In genomic region chr12:47166365-47166764, GRCh38 we compare ENCODE assay signal across 17 cellular contexts.
"Had no signal": no experiment of that assay in that cellular context is flagged by ENCODE, and none has a peak within 500 bp of the region (broad histone marks: within the 10 kb centered on the region; RNA-seq: fewer than 3 reads in every experiment).

No MANE protein-coding gene starts in this region.

- H3K27ac Mint-ChIP-seq: neural progenitor cell; stimulated activated naive CD8-positive, alpha-beta T cell treated with anti-CD3 and anti-CD28 coated beads, Interleukin-15, Interleukin-2, amounts not matched to agents 100 ng/mL and 50 ng/mL, for 24 hours had no signal

- H3K9ac ChIP-seq: neural progenitor cell, parathyroid adenoma had no signal

- H3K27ac ChIP-seq: neural progenitor cell, parathyroid adenoma, psoas muscle, sigmoid colon, spleen, thoracic aorta, tibial nerve, upper lobe of left lung had no signal

- H3K9me3 Mint-ChIP-seq: effector memory CD8-positive, alpha-beta T cell had no signal

- H3K36me3 ChIP-seq: neural progenitor cell, sigmoid colon, thoracic aorta, tibial nerve, upper lobe of left lung had no signal

- DNase-seq: cerebellar nuclear complex; cortex of kidney; effector memory CD8-positive, alpha-beta T cell; kidney; natural killer cell; psoas muscle; sigmoid colon; spleen; stimulated activated CD4-positive, alpha-beta T cell treated with anti-CD3 and anti-CD28 coated beads, Interleukin-4, amount 100 ng/mL, for 4 hours; stimulated activated naive B cell treated with anti-CD40 and anti-IgM and Interleukin-4, amounts not matched to agents 10 μg/mL and 1 μg/mL and 100 μg/mL, for 72 hours; upper lobe of left lung had no signal

- H3K4me2 ChIP-seq: neural progenitor cell had no signal

- H3K4me3 Mint-ChIP-seq: effector memory CD8-positive, alpha-beta T cell; natural killer cell; neural progenitor cell; stimulated activated naive B cell treated with anti-CD40 and anti-IgM and Interleukin-4, amounts not matched to agents 10 μg/mL and 1 μg/mL and 100 μg/mL, for 72 hours; stimulated activated naive CD8-positive, alpha-beta T cell treated with anti-CD3 and anti-CD28 coated beads, Interleukin-15, Interleukin-2, amounts not matched to agents 100 ng/mL and 50 ng/mL, for 24 hours had no signal

- H3K9me3 ChIP-seq: thoracic aorta, upper lobe of left lung had no signal

- H3K4me3 ChIP-seq: neural progenitor cell, psoas muscle, sigmoid colon, spleen, thoracic aorta, tibial nerve, upper lobe of left lung had no signal

- H3K36me3 Mint-ChIP-seq: neural progenitor cell had no signal

- H3K79me2 ChIP-seq: parathyroid adenoma had no signal

- H3K27me3 Mint-ChIP-seq: effector memory CD8-positive, alpha-beta T cell; stimulated activated naive B cell treated with anti-CD40 and anti-IgM and Interleukin-4, amounts not matched to agents 10 μg/mL and 1 μg/mL and 100 μg/mL, for 72 hours; stimulated activated naive CD8-positive, alpha-beta T cell treated with anti-CD3 and anti-CD28 coated beads, Interleukin-15, Interleukin-2, amounts not matched to agents 100 ng/mL and 50 ng/mL, for 24 hours had no signal

- ATAC-seq: effector memory CD8-positive, alpha-beta T cell; left lobe of liver; natural killer cell; psoas muscle; stimulated activated naive B cell treated with anti-CD40 and anti-IgM and Interleukin-4, amounts not matched to agents 10 μg/mL and 1 μg/mL and 100 μg/mL, for 72 hours had no signal

- H3K27me3 ChIP-seq: neural progenitor cell, sigmoid colon, spleen, tibial nerve, upper lobe of left lung had no signal

- H3K4me1 ChIP-seq: neural progenitor cell, parathyroid adenoma, psoas muscle, tibial nerve had no signal

- H2AFZ ChIP-seq: neural progenitor cell, parathyroid adenoma had no signal
